In the genomic region with DNA sequence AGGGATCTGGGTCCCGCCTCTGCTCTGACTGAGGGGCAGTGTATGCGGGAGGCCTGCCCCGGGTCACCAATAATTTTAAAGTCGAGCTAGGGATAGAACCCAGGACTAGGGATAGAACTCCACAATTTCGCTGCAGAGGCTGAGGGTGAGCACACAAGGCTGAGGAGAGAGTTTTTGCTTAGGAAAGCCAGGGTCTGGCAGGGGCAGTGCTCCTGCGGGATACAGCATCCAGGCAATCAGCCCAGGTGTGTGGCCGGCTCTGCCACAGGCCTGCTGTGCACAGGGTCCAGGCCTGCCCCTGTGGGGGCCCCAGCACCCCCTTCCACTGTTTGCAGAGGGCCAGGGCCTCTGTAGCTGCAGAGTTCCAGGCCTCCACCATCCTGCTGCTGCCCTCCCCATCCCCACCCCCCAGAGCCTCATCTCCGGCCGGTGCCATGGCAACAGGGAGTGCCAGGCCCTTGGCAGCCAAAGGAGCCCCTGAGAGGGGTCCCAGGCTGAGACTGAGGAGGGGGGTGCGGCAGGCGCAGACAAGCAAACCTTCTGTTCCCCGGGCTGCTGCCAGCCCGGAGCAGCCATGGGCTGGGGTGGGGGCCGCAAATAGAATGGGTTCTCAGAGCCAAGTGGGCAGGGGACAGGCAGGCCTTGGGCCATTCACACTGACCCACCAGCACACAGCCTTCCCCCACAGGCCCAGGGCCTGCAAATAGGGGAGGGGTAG, we compare ENCODE assay signal across 15 cellular contexts. TPM values are rescaled to one million over a fixed set of nuclear protein-coding genes. Genes with fewer than 3 reads are reported as not detected.
DNase-seq lines count a peak whose midpoint lies in the region; ATAC-seq and TF ChIP-seq lines count a peak whose summit lies in the region.
"Had no signal": no experiment of that assay in that cellular context is flagged by ENCODE, and none has a peak within 500 bp of the region (broad histone marks: within the 10 kb centered on the region; RNA-seq: fewer than 3 reads in every experiment).

No MANE protein-coding gene starts in this region.

- CTCF ChIA-PET in mammary epithelial cell (lab: Charles Lee; ENCODE audit: low non-redundant PET), result no interaction called here

- TF ChIP-seq EP300 in ovary (IDR thresholded peaks at IDR 0.05) (no peak), upper lobe of left lung (IDR thresholded peaks at IDR 0.05) (no peak)

- DNase-seq in breast epithelium (ENCODE audit: low spot score in 2 of 2) (no peak), mammary epithelial cell (no peak), globus pallidus (ENCODE audit: low spot score) (peak; percentile 70), ovary (peak in 1 of 5 donors; percentile 39), upper lobe of left lung (peak in 1 of 2 donors; percentile 57), NCI-H82 (lab: John Stamatoyannopoulos, UW) (no peak), T-helper 17 cell (no peak)
- DNase-seq: hippocampal formation, mucosa of descending colon, NCI-H2029 had no signal

- H3K36me3 ChIP-seq in breast epithelium, result no peaks in the 10 kb centered on the region
- no peaks in the 10 kb centered on the region for H3K36me3 ChIP-seq in mammary epithelial cell (ENCODE audit: insufficient read depth, low read length)
- H3K36me3 ChIP-seq in ovary, result no peaks in the 10 kb centered on the region
- no peaks in the 10 kb centered on the region for H3K36me3 ChIP-seq in upper lobe of left lung

- no peak overlapping the region for H3K9ac ChIP-seq in mammary epithelial cell (ENCODE audit: insufficient read depth, low read length)
- H3K9ac ChIP-seq: KMS-11 had no signal

- H3K4me3 ChIP-seq in breast epithelium (peak overlapping the region in 2 of 3 donors; percentile 15 to 67), mammary epithelial cell (replicated peaks in 1 of 3; ENCODE audit: insufficient read depth in 1 of 3, low read depth in 2 of 3, low read length in 3 of 3) (no peak overlapping the region), ovary (peak overlapping the region; percentile 14), upper lobe of left lung (no peak overlapping the region)
- H3K4me3 ChIP-seq: A549, mucosa of descending colon had no signal

- TF ChIP-seq POLR2A in breast epithelium (IDR thresholded peaks at IDR 0.05) (no peak), ovary (IDR thresholded peaks at IDR 0.05) (no peak), upper lobe of left lung (IDR thresholded peaks at IDR 0.05) (no peak)

- H3K27ac ChIP-seq in breast epithelium (peak overlapping the region; percentile 55 to 86), mammary epithelial cell (ENCODE audit: insufficient read depth, low read depth, low read length) (no peak overlapping the region), ovary (peak overlapping the region; percentile 84 to 92), upper lobe of left lung (peak overlapping the region in 3 of 4 donors; percentile 21 to 79 (median 48))
- H3K27ac ChIP-seq: KMS-11 had no signal

- H3K4me1 ChIP-seq in breast epithelium (peaks cover 0 to 4% of the 10 kb centered on the region in 2 donors), mammary epithelial cell (ENCODE audit: insufficient read depth, low read length) (peaks cover 15% of the 10 kb centered on the region), ovary (ENCODE audit: insufficient read depth) (peaks cover 45% of the 10 kb centered on the region), upper lobe of left lung (peaks cover 7 to 16% (median 11%) of the 10 kb centered on the region in 4 donors)

- no peak for TF ChIP-seq CTCF in breast epithelium (IDR thresholded peaks at IDR 0.05)
- TF ChIP-seq CTCF in mammary epithelial cell (conservative IDR thresholded peaks at IDR 0.05 in 1 of 2, IDR thresholded peaks at IDR 0.05 in 1 of 2; ENCODE audit: extremely low read depth in 1 of 2, insufficient read depth in 1 of 2, low read depth in 1 of 2, low read length in 2 of 2), result no peak
- TF ChIP-seq CTCF in ovary (IDR thresholded peaks at IDR 0.05), result no peak
- TF ChIP-seq CTCF in upper lobe of left lung (IDR thresholded peaks at IDR 0.05), result no peak

- peaks cover 4% of the 10 kb centered on the region for H3K4me1 Mint-ChIP-seq in T-helper 17 cell

- H2AFZ ChIP-seq in mammary epithelial cell (ENCODE audit: low read depth, low read length), result no peak overlapping the region

- no peak overlapping the region for H3K27ac Mint-ChIP-seq in T-helper 17 cell

- in situ Hi-C loops in mammary epithelial cell (cut with MboI; ENCODE audit: low sequenced_read_pairs in 2 of 2), result no loop called here

- H3K79me2 ChIP-seq in mammary epithelial cell (ENCODE audit: insufficient read depth, low read length), result no peaks in the 10 kb centered on the region

- no peak overlapping the region for H3K4me3 Mint-ChIP-seq in T-helper 17 cell

- dilution Hi-C loops in mammary epithelial cell (cut with HindIII; ENCODE audit: low sequenced_read_pairs), result no loop called here

- H3K9me3 ChIP-seq in breast epithelium (no peaks in the 10 kb centered on the region), mammary epithelial cell (replicated peaks; ENCODE audit: insufficient read depth, low read length) (no peaks in the 10 kb centered on the region), ovary (no peaks in the 10 kb centered on the region), upper lobe of left lung (no peaks in the 10 kb centered on the region), T-helper 17 cell (ENCODE audit: control insufficient read depth, low read length, poor library complexity, severe bottlenecking) (no peaks in the 10 kb centered on the region)
- H3K9me3 ChIP-seq: A549, mucosa of descending colon had no signal

- H4K20me1 ChIP-seq in mammary epithelial cell (ENCODE audit: insufficient read depth, low read length), result no peaks in the 10 kb centered on the region

- H3K27me3 ChIP-seq in breast epithelium, result no peaks in the 10 kb centered on the region
- H3K27me3 ChIP-seq in mammary epithelial cell (ENCODE audit: insufficient read depth, low read length), result no peaks in the 10 kb centered on the region
- no peaks in the 10 kb centered on the region for H3K27me3 ChIP-seq in ovary
- H3K27me3 ChIP-seq in upper lobe of left lung, result no peaks in the 10 kb centered on the region

- WGBS in mammary epithelial cell (ENCODE audit: low coverage, missing lambda C conversion rate), result 90% methylated on average over 12 of the region's 14 CpGs
- WGBS in ovary, 3 donors, result 63 to 71% (median 70%) methylated on average over 14 of the region's 14 CpGs
- 76 to 87% methylated on average over 13 to 14 of the region's 14 CpGs for WGBS in upper lobe of left lung, 2 donors

- H3K4me2 ChIP-seq in mammary epithelial cell (ENCODE audit: insufficient read depth, low read depth, low read length), result no peak overlapping the region
- H3K4me2 ChIP-seq: A549, KMS-11 had no signal

- no TSS peak for BruUV-seq in mammary epithelial cell (replicated peaks; lab: Mats Ljungman, UMichigan)

- ATAC-seq in upper lobe of left lung (ENCODE audit: low FRiP score in 2 of 2), result no peak
- no peak for ATAC-seq in T-helper 17 cell
- ATAC-seq in HG03097 (IDR thresholded peaks at IDR 0.05; ENCODE audit: low FRiP score, unreplicated experiment), result no peak
- ATAC-seq: A549; activated CD4-positive, CD25-positive, alpha-beta regulatory T cell treated with anti-CD3 and anti-CD28 coated beads, Interleukin-2, amount 50 U/mL, for 24 hours; mucosa of descending colon; right cardiac atrium had no signal

- intact Hi-C loops in breast epithelium (cut with DNase I; ENCODE audit: low total_unique reads), result no loop called here
- intact Hi-C loops in mammary epithelial cell (cut with micrococcal nuclease), result no loop called here
- intact Hi-C loops in ovary (cut with DNase I), result no loop called here

- H3K36me3 Mint-ChIP-seq in T-helper 17 cell (ENCODE audit: low read depth), result peaks cover 2% of the 10 kb centered on the region

- H3K27me3 Mint-ChIP-seq in T-helper 17 cell, result peaks cover 16% of the 10 kb centered on the region

RNA-seq across cellular contexts. Expression of gene PDGFRB, which starts 8.6 kb away (rescaled TPM):
- total RNA-seq in breast epithelium (100 to 1,000 TPM in 2 of 3 donors, 10 to 100 TPM in 1; 53.7 to 243 (median 146) TPM), mammary epithelial cell (1 to 10 TPM in 1 of 2 donors, not detected in 1; 1.5 TPM), ovary (100 to 1,000 TPM; 102 to 302 (median 212) TPM), upper lobe of left lung (100 to 1,000 TPM in 2 of 6 donors, 10 to 100 TPM in 4; 26.6 to 155 (median 81.5) TPM), T-helper 17 cell (under 1 TPM in 1 of 2 donors, not detected in 1; 0.57 TPM)
- polyA plus RNA-seq in mammary epithelial cell (0.25 TPM), ovary (100 to 1,000 TPM; 111 to 183 TPM)
- polyA minus RNA-seq in mammary epithelial cell, result not detected

RNA-seq across cellular contexts. Expression of gene CDX1, which starts 19.6 kb away (rescaled TPM):
- total RNA-seq in breast epithelium, result 1 to 10 TPM in 1 of 3 donors, not detected in 2; 1.3 TPM
- not detected for total RNA-seq in mammary epithelial cell
- not detected for polyA plus RNA-seq in mammary epithelial cell
- not detected for polyA minus RNA-seq in mammary epithelial cell
- total RNA-seq in ovary, result 1 to 10 TPM in 1 of 7 donors, under 1 TPM in 6; 0.23 to 1.4 (median 0.66) TPM
- polyA plus RNA-seq in ovary, result under 1 TPM; 0.18 to 0.44 TPM
- total RNA-seq in upper lobe of left lung, result under 1 TPM in 2 of 6 donors, not detected in 4; 0.17 to 0.30 TPM
- total RNA-seq in T-helper 17 cell, result not detected
- polyA plus RNA-seq: A549 had no signal

RNA-seq across cellular contexts. Expression of gene SLC6A7, which starts 42.8 kb away (rescaled TPM):
- total RNA-seq in breast epithelium (under 1 TPM in 2 of 3 donors, not detected in 1; 0.15 to 0.16 TPM), mammary epithelial cell (not detected), ovary (not detected), upper lobe of left lung (under 1 TPM in 1 of 6 donors, not detected in 5; 0.44 TPM), T-helper 17 cell (not detected)
- polyA plus RNA-seq in mammary epithelial cell (not detected), ovary (under 1 TPM in 1 of 2 donors, not detected in 1; 0.02 TPM)
- not detected for polyA minus RNA-seq in mammary epithelial cell
- total RNA-seq: right cardiac atrium had no signal
- polyA plus RNA-seq: A549, right cardiac atrium had no signal

Comparison
In these comparisons a context has a peak if more than half of its experiments do, and no peak if none do; other contexts are left out.
1. H3K4me3 ChIP-seq: peak in breast epithelium (2 of 3) and ovary (single experiment); none in mammary epithelial cell (0 of 3) and upper lobe of left lung (0 of 4).
2. RNA of gene PDGFRB, which starts 8.6 kb away (total RNA-seq): 102 to 302 TPM in ovary, 53.7 to 243 TPM in breast epithelium and 26.6 to 155 TPM in upper lobe of left lung; 1.5 TPM in mammary epithelial cell and 0.57 TPM in T-helper 17 cell; every median in the first group is over 10 times any median in the second.